Comparison of ENCODE assay signal across 1 cellular context in genomic region chrX:83469551-83469950, GRCh38.
TF ChIP-seq lines count a peak whose summit lies in the region.

No MANE protein-coding gene starts in this region.

TF ChIP-seq in GM23338, 12 proteins besides CTCF, POLR2A, EP300 and RAD21 (continued from another document):
- TF ChIP-seq ZNF462 (CRISPR knock-in tag; IDR thresholded peaks at IDR 0.05), result no peak
- no peak for TF ChIP-seq POLR2AphosphoS5 (IDR thresholded peaks at IDR 0.05; ENCODE audit: low read depth)
- no peak for TF ChIP-seq NANOG (IDR thresholded peaks at IDR 0.05; ENCODE audit: borderline replicate concordance)
